ENCODE assay signal across 8 cellular contexts in the genomic region with DNA sequence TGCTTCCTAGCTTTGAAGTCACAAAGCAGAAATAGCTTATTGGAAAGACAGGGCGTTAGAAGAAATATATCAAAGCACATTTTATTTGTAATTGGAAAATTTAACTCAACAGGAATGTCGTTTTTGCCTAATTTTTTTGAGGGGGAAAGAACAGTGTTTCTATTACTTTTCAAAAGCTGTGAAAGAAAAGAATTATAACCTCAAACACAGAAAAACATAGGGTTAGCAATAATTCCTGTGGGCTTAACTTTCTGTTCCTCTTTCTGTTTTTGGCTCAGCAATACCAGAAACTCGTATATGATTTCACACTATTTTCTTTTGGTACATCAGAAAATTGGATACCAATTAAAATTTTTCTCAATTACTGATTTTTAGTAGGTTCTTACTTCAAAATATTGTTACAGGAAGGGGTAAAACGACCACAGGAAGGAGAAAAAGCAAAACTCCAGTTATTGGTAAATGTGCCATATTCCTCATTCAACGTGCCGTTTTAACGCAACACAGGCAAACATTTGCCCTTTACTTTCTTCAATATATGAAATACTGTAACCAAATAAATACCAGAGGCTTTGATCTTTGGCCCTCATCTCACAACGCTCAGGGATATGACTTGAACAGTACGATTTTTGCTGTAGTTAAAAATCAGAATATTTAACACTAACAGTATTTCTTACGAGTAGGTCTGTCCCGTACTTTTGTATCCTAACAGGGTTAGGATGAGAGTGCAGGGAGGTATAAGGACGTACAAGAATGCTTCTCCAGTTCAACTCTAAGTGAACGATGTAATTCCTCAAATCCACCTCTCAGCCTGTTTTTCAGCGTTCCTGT. TPM values are rescaled to one million over a fixed set of nuclear protein-coding genes. Genes with fewer than 3 reads are reported as not detected.
DNase-seq lines count a peak whose midpoint lies in the region; ATAC-seq, FAIRE-seq and TF ChIP-seq lines count a peak whose summit lies in the region.

No MANE protein-coding gene starts in this region.

- no peak overlapping the region for H3K27ac ChIP-seq in astrocyte (ENCODE audit: low read depth, low read length)
- no peak overlapping the region for H3K27ac ChIP-seq in mesenchymal stem cell (ENCODE audit: low read length, poor library complexity, severe bottlenecking)

- no peak overlapping the region for H3K18ac ChIP-seq in mesenchymal stem cell (ENCODE audit: low read depth in 1 of 2, low read length in 2 of 2)

- H4K8ac ChIP-seq in mesenchymal stem cell (ENCODE audit: low read length), result no peak overlapping the region

- TF ChIP-seq CTCF in astrocyte (IDR thresholded peaks at IDR 0.05; ENCODE audit: insufficient read depth, low read depth, low read length), result no peak

- H3K9me3 ChIP-seq in astrocyte (ENCODE audit: insufficient read depth, low read depth, low read length) (no peaks in the 10 kb centered on the region), mesenchymal stem cell (ENCODE audit: control insufficient read depth, low read length) (no peaks in the 10 kb centered on the region)

- H2BK15ac ChIP-seq in mesenchymal stem cell (ENCODE audit: low read depth, poor library complexity, severe bottlenecking), result no peak overlapping the region

- DNase-seq in astrocyte (ENCODE audit: low read depth), result no peak
- DNase-seq in mesenchymal stem cell, result no peak
- no peak for DNase-seq in stimulated activated CD8-positive, alpha-beta memory T cell treated with anti-CD3 and anti-CD28 coated beads, Interleukin-4, amount 100 ng/mL, for 48 hours
- no peak for DNase-seq in SKM-1 (lab: John Stamatoyannopoulos, UW; ENCODE audit: unreplicated experiment)
- DNase-seq in activated CD4-positive, alpha-beta T cell treated with anti-CD3 and anti-CD28 coated beads for 1 hour, result no peak

- no peak overlapping the region for H2BK5ac ChIP-seq in mesenchymal stem cell (ENCODE audit: low read depth, low read length, poor library complexity, severe bottlenecking)

- no peaks in the 10 kb centered on the region for H3K79me2 ChIP-seq in astrocyte (ENCODE audit: insufficient read depth, low read length)

- ATAC-seq in GM18517 (IDR thresholded peaks at IDR 0.05; ENCODE audit: unreplicated experiment) (peak; percentile 38), HG03469 (IDR thresholded peaks at IDR 0.05; ENCODE audit: unreplicated experiment) (peak; percentile 23), HG03108 (IDR thresholded peaks at IDR 0.05; ENCODE audit: unreplicated experiment) (no peak)

- H4K91ac ChIP-seq in mesenchymal stem cell (ENCODE audit: low read length), result no peak overlapping the region

- H2AFZ ChIP-seq in astrocyte (ENCODE audit: low read depth, low read length) (peak overlapping the region; percentile 97), mesenchymal stem cell (ENCODE audit: low read depth, low read length) (no peak overlapping the region)

- no peak overlapping the region for H2BK12ac ChIP-seq in mesenchymal stem cell (ENCODE audit: low read length in 2 of 2)

- no peaks in the 10 kb centered on the region for H3K9me3 Mint-ChIP-seq in astrocyte (ENCODE audit: unreplicated experiment)

- H3K36me3 Mint-ChIP-seq in astrocyte (ENCODE audit: low read depth, unreplicated experiment), result no peaks in the 10 kb centered on the region

- H3K4me1 Mint-ChIP-seq in astrocyte (ENCODE audit: low read depth, unreplicated experiment), result peaks cover 4% of the 10 kb centered on the region

- H3K27ac Mint-ChIP-seq in astrocyte (ENCODE audit: unreplicated experiment), result no peak overlapping the region

- H3K4me2 ChIP-seq in astrocyte (ENCODE audit: low read length) (peak overlapping the region; percentile 93), mesenchymal stem cell (ENCODE audit: low read length, poor library complexity, severe bottlenecking) (peak overlapping the region; percentile 80)

- H3K4me3 Mint-ChIP-seq in astrocyte (ENCODE audit: unreplicated experiment), result peak overlapping the region; percentile 87

- H2AK5ac ChIP-seq in mesenchymal stem cell (ENCODE audit: low read length, severe bottlenecking), result no peak overlapping the region

- no peak overlapping the region for H3K14ac ChIP-seq in mesenchymal stem cell (ENCODE audit: low read length in 2 of 2)

- H3K9ac ChIP-seq in astrocyte (ENCODE audit: low read length) (peak overlapping the region; percentile 94), mesenchymal stem cell (ENCODE audit: low read length) (peak overlapping the region; percentile 97)

- H3K4ac ChIP-seq in mesenchymal stem cell (ENCODE audit: low read depth in 1 of 2, low read length in 2 of 2), result no peak overlapping the region

- H4K20me1 ChIP-seq in astrocyte (ENCODE audit: insufficient read depth, low read length), result no peaks in the 10 kb centered on the region

- H3K36me3 ChIP-seq in astrocyte (ENCODE audit: insufficient read depth, low read length) (no peaks in the 10 kb centered on the region), mesenchymal stem cell (ENCODE audit: control insufficient read depth in 1 of 2, insufficient read depth in 2 of 2, low read depth in 1 of 2, low read length in 2 of 2) (no peaks in the 10 kb centered on the region)

- H3K23ac ChIP-seq in mesenchymal stem cell (ENCODE audit: low read length in 2 of 2), result no peak overlapping the region

- H3K27me3 ChIP-seq in astrocyte (ENCODE audit: insufficient read depth, low read length) (no peaks in the 10 kb centered on the region), mesenchymal stem cell (ENCODE audit: control insufficient read depth in 1 of 2, insufficient read depth in 1 of 2, low read length in 2 of 2) (peaks cover 0 to 10% of the 10 kb centered on the region in 2 experiments)

- no peak overlapping the region for H2BK120ac ChIP-seq in mesenchymal stem cell (ENCODE audit: low read depth, low read length)

- WGBS in mesenchymal stem cell, result 31% methylated on average over 7 of the region's 14 CpGs

- H3K4me1 ChIP-seq in astrocyte (ENCODE audit: insufficient read depth, low read length) (peaks cover 5% of the 10 kb centered on the region), mesenchymal stem cell (ENCODE audit: control insufficient read depth, insufficient read depth, low read depth, low read length) (peaks cover 5% of the 10 kb centered on the region)

- no peak for FAIRE-seq in astrocyte (lab: Jason Lieb, UNC)

- H3K27me3 Mint-ChIP-seq in astrocyte (ENCODE audit: low read depth, unreplicated experiment), result no peaks in the 10 kb centered on the region

- H3K4me3 ChIP-seq in astrocyte (ENCODE audit: insufficient read depth, low read depth, low read length) (peak overlapping the region; percentile 82), mesenchymal stem cell (ENCODE audit: insufficient read depth in 1 of 2, low read depth in 1 of 2, low read length in 2 of 2) (peak overlapping the region; percentile 71 to 91)

- no peaks in the 10 kb centered on the region for H3K79me1 ChIP-seq in mesenchymal stem cell (replicated peaks; ENCODE audit: low read length, poor library complexity, severe bottlenecking)

RNA-seq across cellular contexts. Expression of a gene that starts 1.3 kb away (rescaled TPM):
- not detected in 2 replicates for total RNA-seq in astrocyte
- not detected for polyA plus RNA-seq in mesenchymal stem cell (2013, experiment 1 of 2)
- polyA plus RNA-seq in mesenchymal stem cell (2013, experiment 2 of 2), result not detected

RNA-seq across cellular contexts. Expression of a gene that starts 2.5 kb away (rescaled TPM):
- total RNA-seq in astrocyte, result not detected in 2 replicates
- polyA plus RNA-seq in mesenchymal stem cell (2013, experiment 1 of 2), result not detected
- polyA plus RNA-seq in mesenchymal stem cell (2013, experiment 2 of 2), result not detected
